ENCODE assay signal across 10 cellular contexts in the genomic region with DNA sequence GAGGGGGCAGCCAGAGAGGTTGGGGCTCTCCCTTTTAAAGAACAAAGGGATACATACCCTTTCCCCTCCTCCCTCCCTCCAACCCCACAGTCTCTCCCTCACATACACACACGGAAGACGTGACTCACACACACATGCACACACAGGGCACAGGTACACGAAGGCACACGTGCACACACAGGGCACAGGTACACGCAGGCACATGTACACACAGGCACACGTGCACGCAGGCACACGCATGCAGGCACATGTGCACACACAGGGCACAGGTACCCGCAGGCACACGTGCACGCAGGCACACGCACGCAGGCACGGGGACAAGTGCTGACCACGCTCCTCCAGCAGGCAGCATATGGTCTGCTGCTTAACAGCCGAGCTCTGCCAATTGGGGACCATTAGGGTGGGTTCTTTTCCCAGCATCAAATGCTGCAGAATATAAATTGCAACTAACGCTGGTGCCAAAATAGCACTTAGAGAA. TPM values are rescaled to one million over a fixed set of nuclear protein-coding genes. Genes with fewer than 3 reads are reported as not detected.
A peak's percentile ranks its signal among the peaks of the same experiment; 100 is the strongest.
DNase-seq lines count a peak whose midpoint lies in the region; TF ChIP-seq lines count a peak whose summit lies in the region.
"Had no signal": no experiment of that assay in that cellular context is flagged by ENCODE, and none has a peak within 500 bp of the region (broad histone marks: within the 10 kb centered on the region; RNA-seq: fewer than 3 reads in every experiment).

No MANE protein-coding gene starts in this region.

- H3K4me1 ChIP-seq in neuronal stem cell (ENCODE audit: control insufficient read depth in 2 of 2, insufficient read depth in 1 of 2, low read depth in 1 of 2, low read length in 2 of 2), result peaks cover 13 to 17% of the 10 kb centered on the region in 2 donors

- H4K8ac ChIP-seq in neuronal stem cell (ENCODE audit: low read depth, low read length), result peak overlapping the region; percentile 89

- H3K4me3 Mint-ChIP-seq in T-helper 2 cell treated with Interferon-gamma antibody and Interleukin-4, amounts not matched to agents 5 μg/mL and 100 μg/mL, for 36 hours, result no peak overlapping the region
- no peak overlapping the region for H3K4me3 Mint-ChIP-seq in activated CD4-positive, alpha-beta T cell treated with anti-CD3 and anti-CD28 coated beads, Interleukin-2, amount 10 ng/mL, durations not matched to agents 7 days and 5 days

- peak overlapping the region; percentile 97 for H3K23ac ChIP-seq in neuronal stem cell (ENCODE audit: low read depth, low read length, poor library complexity)

- H3K27ac ChIP-seq in dorsolateral prefrontal cortex (peak overlapping the region in 41 of 59 donors; percentile 4 to 89 (median 56)), neuronal stem cell (replicated peaks; ENCODE audit: low read length) (peak overlapping the region; percentile 63)

- H2AK5ac ChIP-seq in neuronal stem cell (ENCODE audit: low read depth, low read length), result peak overlapping the region; percentile 88

- no peak for TF ChIP-seq POLR2A in NB4 (IDR thresholded peaks at IDR 0.05; ENCODE audit: extremely low read depth, insufficient read length)

- WGBS in neuronal stem cell (ENCODE audit: extremely low coverage in 2 of 2, insufficient read length in 2 of 2, insufficient replicate concordance in 1 of 2), 2 donors, result no CpG with 5 or more reads among the region's 17 CpGs

- no peak overlapping the region for H3K27ac Mint-ChIP-seq in T-helper 2 cell treated with Interferon-gamma antibody and Interleukin-4, amounts not matched to agents 5 μg/mL and 100 μg/mL, for 36 hours
- no peak overlapping the region for H3K27ac Mint-ChIP-seq in activated CD4-positive, alpha-beta T cell treated with anti-CD3 and anti-CD28 coated beads, Interleukin-2, amount 10 ng/mL, durations not matched to agents 7 days and 5 days

- H2BK15ac ChIP-seq in neuronal stem cell (ENCODE audit: low read length), result peak overlapping the region; percentile 72

- no peak overlapping the region for H3K4me2 ChIP-seq in neuronal stem cell (ENCODE audit: insufficient read depth, low read length, poor library complexity, severe bottlenecking)

- intact Hi-C loops in dorsolateral prefrontal cortex (cut with DNase I), result no loop called here

- no peak overlapping the region for H2BK120ac ChIP-seq in neuronal stem cell (ENCODE audit: low read depth, low read length)

- no peaks in the 10 kb centered on the region for H3K27me3 Mint-ChIP-seq in T-helper 2 cell treated with Interferon-gamma antibody and Interleukin-4, amounts not matched to agents 5 μg/mL and 100 μg/mL, for 36 hours (ENCODE audit: low read depth)
- H3K27me3 Mint-ChIP-seq in activated CD4-positive, alpha-beta T cell treated with anti-CD3 and anti-CD28 coated beads, Interleukin-2, amount 10 ng/mL, durations not matched to agents 7 days and 5 days, result no peaks in the 10 kb centered on the region
- H3K27me3 Mint-ChIP-seq: central memory CD8-positive, alpha-beta T cell had no signal

- H3K9me3 Mint-ChIP-seq in T-helper 2 cell treated with Interferon-gamma antibody and Interleukin-4, amounts not matched to agents 5 μg/mL and 100 μg/mL, for 36 hours, result no peaks in the 10 kb centered on the region
- no peaks in the 10 kb centered on the region for H3K9me3 Mint-ChIP-seq in activated CD4-positive, alpha-beta T cell treated with anti-CD3 and anti-CD28 coated beads, Interleukin-2, amount 10 ng/mL, durations not matched to agents 7 days and 5 days
- H3K9me3 Mint-ChIP-seq: central memory CD8-positive, alpha-beta T cell had no signal

- POLR2A ChIA-PET in activated CD4-positive, alpha-beta T cell treated with anti-CD3 and anti-CD28 coated beads, Interleukin-2, amount 10 ng/mL, durations not matched to agents 7 days and 5 days (lab: Charles Lee), result no interaction called here
- POLR2A ChIA-PET in GM10248 (lab: Yijun Ruan, JAX), result no interaction called here

- peak overlapping the region; percentile 99 for H2BK12ac ChIP-seq in neuronal stem cell (ENCODE audit: low read length)

- no peak overlapping the region for H4K91ac ChIP-seq in neuronal stem cell (ENCODE audit: low read depth, low read length, poor library complexity)

- CTCF ChIA-PET in activated CD4-positive, alpha-beta T cell treated with anti-CD3 and anti-CD28 coated beads, Interleukin-2, amount 10 ng/mL, durations not matched to agents 7 days and 5 days (lab: Charles Lee), result interaction anchor here (0.6 to 1.1 kb wide), 3 partner anchors 15 to 298 kb away, joined by 3 to 5 read pairs (median 3); no protein-coding TSS in a partner anchor
- CTCF ChIA-PET in GM10248 (lab: Yijun Ruan, JAX), result interaction anchor here (1.7 to 2.2 kb wide), 2 partner anchors 16 to 80 kb away, joined by 4 to 12 read pairs; no protein-coding TSS in a partner anchor

- H3K36me3 Mint-ChIP-seq in T-helper 2 cell treated with Interferon-gamma antibody and Interleukin-4, amounts not matched to agents 5 μg/mL and 100 μg/mL, for 36 hours (ENCODE audit: low read depth), result peaks cover 2% of the 10 kb centered on the region
- no peaks in the 10 kb centered on the region for H3K36me3 Mint-ChIP-seq in activated CD4-positive, alpha-beta T cell treated with anti-CD3 and anti-CD28 coated beads, Interleukin-2, amount 10 ng/mL, durations not matched to agents 7 days and 5 days (ENCODE audit: low read depth)

- H3K4me3 ChIP-seq in NB4 (ENCODE audit: low read depth, low read length) (peak overlapping the region; percentile 52), dorsolateral prefrontal cortex (peak overlapping the region in 49 of 59 donors; percentile 5 to 58 (median 43)), neuronal stem cell (ENCODE audit: low read length in 2 of 2) (peak overlapping the region in 1 of 2 donors; percentile 72)

- H3K4me1 Mint-ChIP-seq in T-helper 2 cell treated with Interferon-gamma antibody and Interleukin-4, amounts not matched to agents 5 μg/mL and 100 μg/mL, for 36 hours (ENCODE audit: low read depth), result no peaks in the 10 kb centered on the region
- H3K4me1 Mint-ChIP-seq in activated CD4-positive, alpha-beta T cell treated with anti-CD3 and anti-CD28 coated beads, Interleukin-2, amount 10 ng/mL, durations not matched to agents 7 days and 5 days, result peaks cover 10% of the 10 kb centered on the region
- H3K4me1 Mint-ChIP-seq: central memory CD8-positive, alpha-beta T cell had no signal

- peak overlapping the region; percentile 96 for H3K18ac ChIP-seq in neuronal stem cell (ENCODE audit: low read length)

- peak overlapping the region; percentile 94 for H3K9ac ChIP-seq in neuronal stem cell (ENCODE audit: low read depth, low read length, poor library complexity)

- H3K4ac ChIP-seq in neuronal stem cell (ENCODE audit: low read length), result peak overlapping the region; percentile 90

- peak overlapping the region; percentile 97 for H3K14ac ChIP-seq in neuronal stem cell (ENCODE audit: low read length)

- H2AFZ ChIP-seq in neuronal stem cell (ENCODE audit: low read length), result peak overlapping the region; percentile 81

- DNase-seq in DMS 273 (lab: John Stamatoyannopoulos, UW; ENCODE audit: unreplicated experiment), result peak; percentile 98
- peak; percentile 64 for DNase-seq in NB4 (ENCODE audit: low read depth)
- peak in 1 of 10 donors; percentile 27 for DNase-seq in dorsolateral prefrontal cortex
- DNase-seq in neuronal stem cell (ENCODE audit: low spot score), result no peak
- no peak for DNase-seq in T-helper 2 cell treated with Interferon-gamma antibody and Interleukin-4, amounts not matched to agents 5 μg/mL and 100 μg/mL, for 36 hours (ENCODE audit: low spot score)
- DNase-seq in activated CD4-positive, alpha-beta T cell treated with anti-CD3 and anti-CD28 coated beads, Interleukin-2, amount 10 ng/mL, durations not matched to agents 7 days and 5 days, result no peak
- DNase-seq in NCI-H510A treated with DMSO at 0.1 percent for 48 hours (lab: John Stamatoyannopoulos, UW), result no peak
- no peak for DNase-seq in GM10248 (ENCODE audit: extremely low spot score)
- DNase-seq: NCI-H526 treated with DMSO at 0.1 percent for 48 hours had no signal

- TF ChIP-seq CTCF in NB4 (IDR thresholded peaks at IDR 0.05; ENCODE audit: low read depth, low read length) (no peak), dorsolateral prefrontal cortex (IDR thresholded peaks at IDR 0.05 in 54 of 56, conservative IDR thresholded peaks at IDR 0.05 in 2 of 56; ENCODE audit: low read depth in 1 of 56, partially characterized antibody in 56 of 56) (no peak), GM10248 (IDR thresholded peaks at IDR 0.05; ENCODE audit: control extremely low read depth, extremely low read depth, low read depth, missing control alignments) (no peak)

- peaks cover 0 to 3% of the 10 kb centered on the region in 2 donors for H3K9me3 ChIP-seq in neuronal stem cell (replicated peaks in 1 of 2; ENCODE audit: control insufficient read depth in 2 of 2, insufficient read depth in 1 of 2, low read depth in 1 of 2, low read length in 2 of 2)

- H3K36me3 ChIP-seq in neuronal stem cell (replicated peaks in 1 of 2; ENCODE audit: control insufficient read depth in 2 of 2, insufficient read depth in 2 of 2, low read length in 2 of 2), result peaks cover 0 to 2% of the 10 kb centered on the region in 2 donors

- peak overlapping the region; percentile 59 for H2BK5ac ChIP-seq in neuronal stem cell (ENCODE audit: low read length)

- no peaks in the 10 kb centered on the region for H3K27me3 ChIP-seq in dorsolateral prefrontal cortex
- peaks cover 0 to 1% (median 0%) of the 10 kb centered on the region in 3 experiments for H3K27me3 ChIP-seq in neuronal stem cell (ENCODE audit: control insufficient read depth in 3 of 3, insufficient read depth in 3 of 3, low read depth in 1 of 3, low read length in 3 of 3)

- peaks cover 4% of the 10 kb centered on the region for H3K79me1 ChIP-seq in neuronal stem cell (ENCODE audit: low read depth, low read length)

RNA-seq across cellular contexts. Expression of a gene that starts 35.0 kb away (rescaled TPM):
- total RNA-seq in dorsolateral prefrontal cortex, result 10 to 100 TPM; 18.6 to 56.8 (median 38.8) TPM
- polyA plus RNA-seq in neuronal stem cell (2013, experiment 1 of 2), result 5.1 TPM
- polyA plus RNA-seq in neuronal stem cell (2013, experiment 2 of 2), result 5.4 TPM
- 10 to 100 TPM; 12.5 to 13.6 TPM for total RNA-seq in activated CD4-positive, alpha-beta T cell treated with anti-CD3 and anti-CD28 coated beads, Interleukin-2, amount 10 ng/mL, durations not matched to agents 7 days and 5 days

RNA-seq across cellular contexts. Expression of a gene that starts 51.8 kb away (rescaled TPM):
- total RNA-seq in dorsolateral prefrontal cortex, result 1,000 to 10,000 TPM; 1,366 to 3,291 (median 2,449) TPM
- polyA plus RNA-seq in neuronal stem cell (2013, experiment 1 of 2), result 6,691 TPM
- polyA plus RNA-seq in neuronal stem cell (2013, experiment 2 of 2), result 6,867 TPM
- over 10,000 TPM; 12,408 to 13,148 TPM for total RNA-seq in activated CD4-positive, alpha-beta T cell treated with anti-CD3 and anti-CD28 coated beads, Interleukin-2, amount 10 ng/mL, durations not matched to agents 7 days and 5 days

RNA-seq across cellular contexts. Expression of a gene that starts 55.0 kb away (rescaled TPM):
- 100 to 1,000 TPM in 42 of 120 experiments, 10 to 100 TPM in 78; 56.1 to 138 (median 94.7) TPM for total RNA-seq in dorsolateral prefrontal cortex
- polyA plus RNA-seq in neuronal stem cell (2013, experiment 1 of 2), result 33.6 TPM
- 37.1 TPM for polyA plus RNA-seq in neuronal stem cell (2013, experiment 2 of 2)
- 10 to 100 TPM; 45.8 to 53.9 TPM for total RNA-seq in activated CD4-positive, alpha-beta T cell treated with anti-CD3 and anti-CD28 coated beads, Interleukin-2, amount 10 ng/mL, durations not matched to agents 7 days and 5 days

Comparison
In these comparisons a context has a peak if more than half of its experiments do, and no peak if none do; other contexts are left out.
1. DNase-seq: peak in DMS 273 (single experiment) and NB4 (single experiment); none in neuronal stem cell (single experiment), T-helper 2 cell treated with Interferon-gamma antibody and Interleukin-4, amounts not matched to agents 5 μg/mL and 100 μg/mL, for 36 hours (single experiment), activated CD4-positive, alpha-beta T cell treated with anti-CD3 and anti-CD28 coated beads, Interleukin-2, amount 10 ng/mL, durations not matched to agents 7 days and 5 days (single experiment), NCI-H510A treated with DMSO at 0.1 percent for 48 hours (single experiment) and GM10248 (single experiment).